In genomic region chr6:37396571-37397185, GRCh38 we compare ENCODE assay signal across 1 cellular context.
A peak's percentile ranks its signal among the peaks of the same experiment; 100 is the strongest.
TF ChIP-seq lines count a peak whose summit lies in the region.

No MANE protein-coding gene starts in this region.

TF ChIP-seq in K562, 482 proteins besides CTCF, POLR2A, EP300 and RAD21:
- no peak for TF ChIP-seq ZNF778 (CRISPR knock-in tag; IDR thresholded peaks at IDR 0.05)
- peak; percentile 31; the same call in 1 of the 2 replicates for TF ChIP-seq ZNF121 (CRISPR knock-in tag; conservative IDR thresholded peaks at IDR 0.05)
- no peak for TF ChIP-seq HDAC3 (IDR thresholded peaks at IDR 0.05; ENCODE audit: borderline replicate concordance, partially characterized antibody)
- no peak for TF ChIP-seq RB1 (IDR thresholded peaks at IDR 0.05; ENCODE audit: low read depth)
- no peak for TF ChIP-seq ZNF133 (CRISPR knock-in tag; IDR thresholded peaks at IDR 0.05)
